In the genomic region with DNA sequence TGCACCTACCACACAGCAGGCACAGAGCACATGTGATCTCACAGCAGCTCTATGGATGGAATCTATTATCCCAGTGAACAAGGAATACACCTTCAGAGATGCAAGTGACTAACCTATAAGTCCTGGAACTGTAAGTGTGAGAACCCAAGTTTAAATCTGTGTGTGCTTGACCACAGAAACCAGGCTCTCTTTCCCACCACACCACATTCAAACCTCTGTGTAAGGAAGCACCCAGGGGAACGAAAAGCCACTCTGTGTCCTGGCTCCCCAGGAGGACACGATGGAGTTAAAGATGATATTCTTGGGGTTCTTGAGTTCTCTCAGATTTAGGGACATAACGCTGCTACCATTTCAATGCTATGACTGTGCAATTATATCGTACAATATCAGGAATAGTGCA, we compare ENCODE assay signal across 1 cellular context.
TF ChIP-seq lines count a peak whose summit lies in the region.

No MANE protein-coding gene starts in this region.

TF ChIP-seq in K562, 482 proteins besides CTCF, POLR2A, EP300 and RAD21:
- TF ChIP-seq RFX5 (IDR thresholded peaks at IDR 0.05; ENCODE audit: low read depth, low read length) (no peak), ZNF436 (CRISPR knock-in tag; IDR thresholded peaks at IDR 0.05) (no peak), GATAD2B (IDR thresholded peaks at IDR 0.05; ENCODE audit: borderline replicate concordance) (no peak), TBL1XR1 (IDR thresholded peaks at IDR 0.05; ENCODE audit: low read length in 2 of 2) (no peak), MAFG (tag; conservative IDR thresholded peaks at IDR 0.05) (0 out of 2 replicates have a peak, but pooled peaks have one; percentile 16)
- TF ChIP-seq, protein P1, sequence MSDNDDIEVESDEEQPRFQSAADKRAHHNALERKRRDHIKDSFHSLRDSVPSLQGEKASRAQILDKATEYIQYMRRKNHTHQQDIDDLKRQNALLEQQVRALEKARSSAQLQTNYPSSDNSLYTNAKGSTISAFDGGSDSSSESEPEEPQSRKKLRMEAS (CRISPR knock-in tag; IDR thresholded peaks at IDR 0.05) = no peak
